ENCODE assay signal across 11 cellular contexts in the genomic region with DNA sequence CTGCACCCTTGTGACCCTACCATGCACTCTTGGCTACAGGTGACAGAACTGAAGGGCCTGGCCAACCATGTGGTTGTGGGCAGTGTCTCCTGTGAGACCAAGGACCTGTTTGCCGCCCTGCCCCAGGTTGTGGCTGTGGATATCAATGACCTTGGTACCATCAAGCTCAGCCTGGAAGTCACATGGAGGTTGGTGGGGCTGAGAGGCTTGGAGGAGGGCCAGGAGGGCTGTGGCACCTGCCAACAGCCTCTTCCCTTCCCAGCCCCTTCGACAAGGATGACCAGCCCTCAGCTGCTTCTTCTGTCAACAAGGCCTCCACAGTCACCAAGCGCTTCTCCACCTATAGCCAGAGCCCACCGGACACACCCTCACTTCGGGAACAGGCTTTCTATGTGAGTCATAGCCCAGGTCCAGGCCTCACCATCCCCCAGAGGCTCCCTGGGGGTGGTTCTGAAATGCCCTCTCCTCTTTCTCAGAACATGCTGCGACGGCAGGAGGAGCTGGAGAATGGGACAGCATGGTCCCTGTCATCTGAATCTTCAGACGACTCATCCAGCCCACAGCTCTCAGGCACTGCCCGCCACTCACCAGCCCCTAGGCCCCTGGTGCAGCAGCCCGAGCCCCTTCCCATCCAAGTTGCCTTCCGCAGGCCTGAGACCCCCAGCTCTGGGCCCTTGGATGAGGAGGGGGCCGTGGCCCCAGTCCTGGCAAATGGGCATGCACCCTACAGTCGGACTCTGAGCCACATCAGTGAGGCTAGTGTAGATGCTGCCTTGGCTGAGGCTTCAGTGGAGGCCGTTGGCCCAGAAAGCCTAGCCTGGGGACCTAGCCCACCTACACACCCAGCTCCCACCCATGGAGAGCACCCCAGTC. TPM values are rescaled to one million over a fixed set of nuclear protein-coding genes. Genes with fewer than 3 reads are reported as not detected.
A peak's percentile ranks its signal among the peaks of the same experiment; 100 is the strongest.
DNase-seq lines count a peak whose midpoint lies in the region; ATAC-seq, FAIRE-seq and TF ChIP-seq lines count a peak whose summit lies in the region.
"Had no signal": no experiment of that assay in that cellular context is flagged by ENCODE, and none has a peak within 500 bp of the region (broad histone marks: within the 10 kb centered on the region; RNA-seq: fewer than 3 reads in every experiment).

No MANE protein-coding gene starts in this region.

- no peak for TF ChIP-seq EP300 in GM12878 (IDR thresholded peaks at IDR 0.05; ENCODE audit: borderline replicate concordance in 1 of 2, control insufficient read depth in 1 of 2, low read depth in 2 of 2, low read length in 2 of 2)

- H3K79me2 ChIP-seq in Karpas-422 (ENCODE audit: low read length): no peaks in the 10 kb centered on the region
- H3K79me2 ChIP-seq in GM12878 (ENCODE audit: control insufficient read depth, insufficient read depth, low read length): no peaks in the 10 kb centered on the region
- H3K79me2 ChIP-seq in mesendoderm (ENCODE audit: control insufficient read depth, insufficient read depth, low read length): no peaks in the 10 kb centered on the region

- H2BK120ac ChIP-seq in mesendoderm (ENCODE audit: low read depth, low read length): no peak overlapping the region

- no peak overlapping the region for H3K56ac ChIP-seq in mesendoderm (ENCODE audit: low read length)

- TF ChIP-seq CTCF in GM12878 (IDR thresholded peaks at IDR 0.05 in 2 of 3, conservative IDR thresholded peaks at IDR 0.05 in 1 of 3; ENCODE audit: control insufficient read depth in 2 of 3, extremely low read depth in 1 of 3, insufficient read depth in 1 of 3, low read depth in 3 of 3, low read length in 3 of 3): no peak

- H4K8ac ChIP-seq in mesendoderm (ENCODE audit: low read depth, low read length): no peak overlapping the region

- H3K4me1 Mint-ChIP-seq in CD4-positive, alpha-beta memory T cell: peaks cover 18 to 66% (median 33%) of the 10 kb centered on the region in 4 donors

- H2BK5ac ChIP-seq in mesendoderm (ENCODE audit: low read length): no peak overlapping the region

- intact Hi-C loops in CD4-positive, alpha-beta memory T cell (cut with micrococcal nuclease): no loop called here
- intact Hi-C loops in GM12878 (cut with micrococcal nuclease; ENCODE audit: unreplicated experiment): no loop called here

- H3K36me3 Mint-ChIP-seq in CD4-positive, alpha-beta memory T cell: peaks cover 14 to 32% of the 10 kb centered on the region in 2 donors

- TSS peak; percentile 28 for BruUV-seq in GM12878 (replicated peaks; lab: Mats Ljungman, UMichigan)

- no peaks in the 10 kb centered on the region for H3K27me3 Mint-ChIP-seq in CD4-positive, alpha-beta memory T cell

- H3K9me3 ChIP-seq in CD4-positive, alpha-beta memory T cell (ENCODE audit: control insufficient read depth in 1 of 2, low read length in 2 of 2): no peaks in the 10 kb centered on the region
- H3K9me3 ChIP-seq in Karpas-422 (ENCODE audit: low read length): no peaks in the 10 kb centered on the region
- H3K9me3 ChIP-seq in GM12878 (replicated peaks; ENCODE audit: control insufficient read depth, insufficient read depth, low read length): no peaks in the 10 kb centered on the region
- H3K9me3 ChIP-seq: vagina had no signal

- no peak overlapping the region for H2BK15ac ChIP-seq in mesendoderm (replicated peaks; ENCODE audit: low read depth)

- peak overlapping the region in 3 of 8 donors; percentile 2 to 39 (median 7) for H3K4me3 Mint-ChIP-seq in CD4-positive, alpha-beta memory T cell
- H3K4me3 Mint-ChIP-seq: nephron progenitor cell had no signal

- WGBS in GM12878 (ENCODE audit: insufficient coverage, insufficient replicate concordance, low lambda C conversion rate, missing lambda C conversion rate): 74% methylated on average over 14 of the region's 14 CpGs
- WGBS in mesendoderm (ENCODE audit: extremely low coverage, insufficient coverage, low lambda C conversion rate): no CpG with 5 or more reads among the region's 14 CpGs

- FAIRE-seq in GM12878 (lab: Jason Lieb, UNC): no peak

- H3K27me3 ChIP-seq in CD4-positive, alpha-beta memory T cell (ENCODE audit: insufficient read depth, low read length): no peaks in the 10 kb centered on the region
- no peaks in the 10 kb centered on the region for H3K27me3 ChIP-seq in Karpas-422 (ENCODE audit: low read length)
- H3K27me3 ChIP-seq in GM12878 (replicated peaks in 1 of 2; ENCODE audit: control insufficient read depth in 2 of 2, insufficient read depth in 2 of 2, low read length in 1 of 2): no peaks in the 10 kb centered on the region
- no peaks in the 10 kb centered on the region for H3K27me3 ChIP-seq in mesendoderm (ENCODE audit: insufficient read depth, low read length, poor library complexity)
- H3K27me3 ChIP-seq: vagina had no signal

- in situ Hi-C loops in GM12878 (cut with MboI): no loop called here

- no peaks in the 10 kb centered on the region for H3K9me2 ChIP-seq in Karpas-422 (replicated peaks; ENCODE audit: insufficient read depth, low read length)

- H3K27ac Mint-ChIP-seq in CD4-positive, alpha-beta memory T cell: peak overlapping the region; percentile 74 to 91 (median 85)
- H3K27ac Mint-ChIP-seq: nephron progenitor cell had no signal

- no peak for TF ChIP-seq RAD21 in GM12878 (IDR thresholded peaks at IDR 0.05; ENCODE audit: insufficient read depth, low read depth, low read length)

- DNase-seq in CD4-positive, alpha-beta memory T cell: no peak
- peak; percentile 45 for DNase-seq in Karpas-422
- DNase-seq in GM12878 (ENCODE audit: low read depth, low spot score): no peak
- DNase-seq in mesendoderm: peak; percentile 40
- DNase-seq in left lobe of liver (ENCODE audit: low spot score): no peak
- no peak for DNase-seq in stimulated activated naive CD4-positive, alpha-beta T cell (lab: John Stamatoyannopoulos, UW)
- DNase-seq in NCI-H187 treated with DMSO at 0.1 percent for 48 hours (lab: John Stamatoyannopoulos, UW): no peak
- DNase-seq: DMS153, nephron progenitor cell had no signal

- no peak overlapping the region for H4K5ac ChIP-seq in mesendoderm (ENCODE audit: low read length)

- RAD21 ChIA-PET in GM12878 (lab: Charles Lee; ENCODE audit: unreplicated experiment): no interaction called here

- peaks cover 11% of the 10 kb centered on the region; the same call in 1 of the 2 replicates for H4K20me1 ChIP-seq in Karpas-422 (ENCODE audit: insufficient read depth, low read depth, low read length)
- H4K20me1 ChIP-seq in GM12878 (ENCODE audit: control insufficient read depth, insufficient read depth): peaks cover 4% of the 10 kb centered on the region

- peaks cover 40% of the 10 kb centered on the region for H3K4me1 ChIP-seq in CD4-positive, alpha-beta memory T cell (ENCODE audit: insufficient read depth, low read length)
- peaks cover 4% of the 10 kb centered on the region for H3K4me1 ChIP-seq in Karpas-422 (ENCODE audit: low read length)
- H3K4me1 ChIP-seq in GM12878 (ENCODE audit: control insufficient read depth, insufficient read depth, low read length): peaks cover 4% of the 10 kb centered on the region
- H3K4me1 ChIP-seq in mesendoderm (ENCODE audit: control insufficient read depth, low read depth, low read length): no peaks in the 10 kb centered on the region

- H3K23ac ChIP-seq in mesendoderm (ENCODE audit: low read length): no peak overlapping the region

- ATAC-seq in GM12878: no peak
- ATAC-seq in HG02588 (IDR thresholded peaks at IDR 0.05; ENCODE audit: unreplicated experiment): no peak
- no peak for ATAC-seq in left lobe of liver

- no peaks in the 10 kb centered on the region for H3K9me3 Mint-ChIP-seq in CD4-positive, alpha-beta memory T cell
- H3K9me3 Mint-ChIP-seq: nephron progenitor cell had no signal

- H3K4me3 ChIP-seq in CD4-positive, alpha-beta memory T cell (ENCODE audit: low read length in 2 of 2): no peak overlapping the region
- H3K4me3 ChIP-seq in Karpas-422 (ENCODE audit: low read length): no peak overlapping the region
- H3K4me3 ChIP-seq in GM12878: no peak overlapping the region
- H3K4me3 ChIP-seq in mesendoderm (ENCODE audit: low read length): no peak overlapping the region
- H3K4me3 ChIP-seq: vagina had no signal

- CTCF ChIA-PET in CD4-positive, alpha-beta memory T cell (lab: Charles Lee; ENCODE audit: partially characterized antibody): interaction anchor here (1.2 to 2.3 kb wide), 4 partner anchors 20 to 127 kb away, joined by 3 to 8 read pairs (median 5); partner anchors contain the start of genes ATP6V0D1 and CTCF
- CTCF ChIA-PET in GM12878 (lab: Yijun Ruan, JAX): interaction anchor here (1.0 kb wide), 1 partner anchor 27 kb away, joined by 3 read pairs; no protein-coding TSS in a partner anchor

- no peaks in the 10 kb centered on the region for H3K36me3 ChIP-seq in CD4-positive, alpha-beta memory T cell (ENCODE audit: insufficient read depth, low read length)
- no peaks in the 10 kb centered on the region for H3K36me3 ChIP-seq in Karpas-422 (ENCODE audit: insufficient read depth, low read length)
- H3K36me3 ChIP-seq in GM12878 (ENCODE audit: control insufficient read depth in 2 of 2, insufficient read depth in 2 of 2, low read length in 1 of 2): peaks cover 6 to 13% of the 10 kb centered on the region in 2 experiments; a peak in 3 of 4 replicates
- H3K36me3 ChIP-seq in mesendoderm (ENCODE audit: control insufficient read depth, insufficient read depth, low read length): no peaks in the 10 kb centered on the region

- POLR2A ChIA-PET in CD4-positive, alpha-beta memory T cell (lab: Charles Lee; ENCODE audit: partially characterized antibody): interaction anchor here (0.6 to 20.3 kb wide), 8 partner anchors 12 to 125 kb away, joined by 3 to 706 read pairs (median 4); partner anchors contain the start of genes ACD, C16orf86, CARMIL2 and CTCF
- POLR2A ChIA-PET in GM12878 (lab: Charles Lee): interaction anchor here (0.6 to 1.2 kb wide), 2 partner anchors 13 to 35 kb away, joined by 3 to 5 read pairs; no protein-coding TSS in a partner anchor

- H3K4ac ChIP-seq in mesendoderm (ENCODE audit: low read depth, low read length): no peak overlapping the region

- peak overlapping the region; percentile 15 for H3K27ac ChIP-seq in CD4-positive, alpha-beta memory T cell (ENCODE audit: low read depth, low read length)
- H3K27ac ChIP-seq in Karpas-422 (ENCODE audit: low read length) (no peak overlapping the region), GM12878 (ENCODE audit: control insufficient read depth, insufficient read depth) (no peak overlapping the region), mesendoderm (ENCODE audit: low read depth, low read length) (no peak overlapping the region)
- H3K27ac ChIP-seq: vagina had no signal

- H2AFZ ChIP-seq in Karpas-422 (ENCODE audit: low read length) (no peak overlapping the region), GM12878 (ENCODE audit: control insufficient read depth, low read depth, low read length) (no peak overlapping the region)

- H3K4me2 ChIP-seq in Karpas-422 (ENCODE audit: low read depth, low read length, poor library complexity, severe bottlenecking) (no peak overlapping the region), GM12878 (ENCODE audit: control insufficient read depth, insufficient read depth) (no peak overlapping the region), mesendoderm (ENCODE audit: low read length) (no peak overlapping the region)

- no peak overlapping the region for H3K9ac ChIP-seq in Karpas-422 (ENCODE audit: low read length)
- no peak overlapping the region for H3K9ac ChIP-seq in GM12878 (ENCODE audit: control insufficient read depth, insufficient read depth, low read length)
- no peak overlapping the region for H3K9ac ChIP-seq in mesendoderm (ENCODE audit: low read length)

- H3K79me1 ChIP-seq in mesendoderm (ENCODE audit: low read length): no peaks in the 10 kb centered on the region

- H2AK5ac ChIP-seq in mesendoderm (ENCODE audit: low read length): no peak overlapping the region

- SMC1A ChIA-PET in GM12878 (lab: Charles Lee; ENCODE audit: uncharacterized antibody, unreplicated experiment): no interaction called here

- no peak for TF ChIP-seq POLR2A in GM12878 (IDR thresholded peaks at IDR 0.05; ENCODE audit: low read depth, low read length)

- H3K18ac ChIP-seq in mesendoderm (ENCODE audit: low read length): no peak overlapping the region

RNA-seq across cellular contexts. Expression of gene RIPOR1, which starts 13.0 kb away (rescaled TPM):
- 10 to 100 TPM; 46.8 to 53.8 TPM for total RNA-seq in CD4-positive, alpha-beta memory T cell
- 1 to 10 TPM in 1 of 2 donors, under 1 TPM in 1; 0.75 to 7.1 TPM for polyA plus RNA-seq in CD4-positive, alpha-beta memory T cell
- 1.3 and 2.9 TPM in 2 replicates for total RNA-seq in Karpas-422 (2014; rRNA removed; shearing (Covaris generic); ENCODE audit: low replicate concordance)
- total RNA-seq in GM12878 (2013; cell fraction: nucleolus; rRNA removed): 30.2 and 35.1 TPM in 2 replicates
- total RNA-seq in GM12878 (2014; rRNA removed): 5.2 and 7.0 TPM in 2 replicates
- total RNA-seq in GM12878 (2014; rRNA removed; fragmentation: Illumina TruSeq; extraction: Trizol): 2.6 and 2.8 TPM in 2 replicates
- 28.5 and 37.0 TPM in 2 replicates for total RNA-seq in GM12878 (2021)
- 6.2 TPM for polyA plus RNA-seq in GM12878 (2011; ENCODE audit: low read depth)
- polyA plus RNA-seq in GM12878 (2011; rRNA removed): 1.2 and 2.0 TPM in 2 replicates
- 1.1 and 1.9 TPM in 2 replicates for polyA plus RNA-seq in GM12878 (2011; cell fraction: cytosol; rRNA removed)
- polyA plus RNA-seq in GM12878 (2011; cell fraction: nucleus; rRNA removed): 23.0 and 23.5 TPM in 2 replicates
- 21.5 and 24.4 TPM in 2 replicates for polyA plus RNA-seq in GM12878 (2012)
- 7.0 and 7.9 TPM in 2 replicates for polyA plus RNA-seq in GM12878 (2014; fragmentation: Illumina TruSeq; extraction: Trizol)
- under 1 TPM; 0.13 to 0.47 TPM for polyA plus RNA-seq in GM12878 (2014; fragmentation: Nextera tagmentation; extraction: Ambion mirVana)
- 10.5 and 11.6 TPM in 2 replicates for polyA plus RNA-seq in GM12878 (2014; rRNA removed)
- 10 to 100 TPM; 12.9 to 15.9 TPM for polyA plus RNA-seq in GM12878 (2016; fragmentation: Nextera tagmentation; extraction: Ambion mirVana)
- 2.4 and 3.7 TPM in 2 replicates for polyA minus RNA-seq in GM12878 (2011; rRNA and poly(A)+ RNA removed)
- polyA minus RNA-seq in GM12878 (2011; cell fraction: cytosol; rRNA and poly(A)+ RNA removed): 3.3 and 3.7 TPM in 2 replicates
- 6.7 and 6.8 TPM in 2 replicates for polyA minus RNA-seq in GM12878 (2011; cell fraction: nucleus; rRNA and poly(A)+ RNA removed)
- polyA plus RNA-seq in mesendoderm (2013, experiment 1 of 2): 5.0 TPM
- 4.7 TPM for polyA plus RNA-seq in mesendoderm (2013, experiment 2 of 2)
- 29.7 TPM for total RNA-seq in left lobe of liver

RNA-seq across cellular contexts. Expression of gene CTCF, which starts 20.7 kb away (rescaled TPM):
- 10 to 100 TPM; 69.8 to 72.5 TPM for total RNA-seq in CD4-positive, alpha-beta memory T cell
- 10 to 100 TPM; 26.5 to 85.7 TPM for polyA plus RNA-seq in CD4-positive, alpha-beta memory T cell
- 29.5 and 36.0 TPM in 2 replicates for total RNA-seq in Karpas-422 (2014; rRNA removed; shearing (Covaris generic); ENCODE audit: low replicate concordance)
- 33.8 and 38.5 TPM in 2 replicates for total RNA-seq in GM12878 (2013; cell fraction: nucleolus; rRNA removed)
- 36.7 and 37.3 TPM in 2 replicates for total RNA-seq in GM12878 (2014; rRNA removed)
- total RNA-seq in GM12878 (2014; rRNA removed; fragmentation: Illumina TruSeq; extraction: Trizol): 43.8 and 47.9 TPM in 2 replicates
- 42.7 and 43.6 TPM in 2 replicates for total RNA-seq in GM12878 (2021)
- polyA plus RNA-seq in GM12878 (2011; ENCODE audit: low read depth): 20.5 TPM
- polyA plus RNA-seq in GM12878 (2011; rRNA removed): 36.1 and 40.1 TPM in 2 replicates
- polyA plus RNA-seq in GM12878 (2011; cell fraction: cytosol; rRNA removed): 30.9 and 31.3 TPM in 2 replicates
- polyA plus RNA-seq in GM12878 (2011; cell fraction: nucleus; rRNA removed): 20.5 and 25.6 TPM in 2 replicates
- 23.4 and 27.5 TPM in 2 replicates for polyA plus RNA-seq in GM12878 (2012)
- polyA plus RNA-seq in GM12878 (2014; fragmentation: Illumina TruSeq; extraction: Trizol): 52.8 and 55.0 TPM in 2 replicates
- polyA plus RNA-seq in GM12878 (2014; fragmentation: Nextera tagmentation; extraction: Ambion mirVana): 10 to 100 TPM in 1 of 2 experiments, 1 to 10 TPM in 1; 9.1 to 18.3 TPM
- 34.7 and 35.8 TPM in 2 replicates for polyA plus RNA-seq in GM12878 (2014; rRNA removed)
- 10 to 100 TPM; 47.5 to 51.6 TPM for polyA plus RNA-seq in GM12878 (2016; fragmentation: Nextera tagmentation; extraction: Ambion mirVana)
- 47.4 and 57.4 TPM in 2 replicates for polyA minus RNA-seq in GM12878 (2011; rRNA and poly(A)+ RNA removed)
- polyA minus RNA-seq in GM12878 (2011; cell fraction: cytosol; rRNA and poly(A)+ RNA removed): 18.8 and 22.7 TPM in 2 replicates
- polyA minus RNA-seq in GM12878 (2011; cell fraction: nucleus; rRNA and poly(A)+ RNA removed): 10.6 and 22.3 TPM in 2 replicates
- polyA plus RNA-seq in mesendoderm (2013, experiment 1 of 2): 65.6 TPM
- 66.3 TPM for polyA plus RNA-seq in mesendoderm (2013, experiment 2 of 2)
- total RNA-seq in left lobe of liver: 13.4 TPM

RNA-seq across cellular contexts. Expression of gene AGRP, which starts 58.3 kb away (rescaled TPM):
- total RNA-seq in CD4-positive, alpha-beta memory T cell: not detected
- polyA plus RNA-seq in CD4-positive, alpha-beta memory T cell: not detected
- total RNA-seq in Karpas-422 (2014; rRNA removed; shearing (Covaris generic); ENCODE audit: low replicate concordance): not detected in 2 replicates
- total RNA-seq in GM12878 (2013; cell fraction: nucleolus; rRNA removed): not detected in 2 replicates
- total RNA-seq in GM12878 (2014; rRNA removed) (not detected in 2 replicates), GM12878 (2014; rRNA removed; fragmentation: Illumina TruSeq; extraction: Trizol) (not detected in 2 replicates), GM12878 (2021) (not detected in 2 replicates), left lobe of liver (not detected)
- polyA plus RNA-seq in GM12878 (2011; ENCODE audit: low read depth): not detected
- polyA plus RNA-seq in GM12878 (2011; rRNA removed) (not detected in 2 replicates), GM12878 (2014; fragmentation: Illumina TruSeq; extraction: Trizol) (not detected in 2 replicates), GM12878 (2014; fragmentation: Nextera tagmentation; extraction: Ambion mirVana) (under 1 TPM; 0.16 to 0.34 TPM), GM12878 (2014; rRNA removed) (0.27 TPM in 1 of 2 replicates, not detected in the other), GM12878 (2016; fragmentation: Nextera tagmentation; extraction: Ambion mirVana) (under 1 TPM; 0.72 to 0.75 TPM)
- not detected in 2 replicates for polyA plus RNA-seq in GM12878 (2011; cell fraction: cytosol; rRNA removed)
- not detected in 2 replicates for polyA plus RNA-seq in GM12878 (2011; cell fraction: nucleus; rRNA removed)
- polyA plus RNA-seq in GM12878 (2012): 0.27 TPM in 1 of 2 replicates, not detected in the other
- not detected in 2 replicates for polyA minus RNA-seq in GM12878 (2011; rRNA and poly(A)+ RNA removed)
- not detected in 2 replicates for polyA minus RNA-seq in GM12878 (2011; cell fraction: cytosol; rRNA and poly(A)+ RNA removed)
- not detected in 2 replicates for polyA minus RNA-seq in GM12878 (2011; cell fraction: nucleus; rRNA and poly(A)+ RNA removed)
- polyA plus RNA-seq in mesendoderm (2013, experiment 1 of 2): not detected
- not detected for polyA plus RNA-seq in mesendoderm (2013, experiment 2 of 2)
- total RNA-seq: vagina had no signal

Comparison
In these comparisons a context has a peak if more than half of its experiments do, and no peak if none do; other contexts are left out.
1. DNase-seq: peak in Karpas-422 (single experiment) and mesendoderm (single experiment); none in CD4-positive, alpha-beta memory T cell (0 of 5), GM12878 (single experiment), left lobe of liver (single experiment), stimulated activated naive CD4-positive, alpha-beta T cell (0 of 6) and NCI-H187 treated with DMSO at 0.1 percent for 48 hours (single experiment).